ENCODE assay signal across 11 cellular contexts in genomic region chr2:181738074-181738473, GRCh38. TPM values are rescaled to one million over a fixed set of nuclear protein-coding genes. Genes with fewer than 3 reads are reported as not detected.
DNase-seq lines count a peak whose midpoint lies in the region; ATAC-seq and TF ChIP-seq lines count a peak whose summit lies in the region.
"Had no signal": no experiment of that assay in that cellular context is flagged by ENCODE, and none has a peak within 500 bp of the region (broad histone marks: within the 10 kb centered on the region; RNA-seq: fewer than 3 reads in every experiment).

No MANE protein-coding gene starts in this region.

- no peak overlapping the region for H3K4me3 ChIP-seq in AG09309 (ENCODE audit: control insufficient read depth, low read depth, low read length)
- no peak overlapping the region for H3K4me3 ChIP-seq in GM23248
- no peak overlapping the region for H3K4me3 ChIP-seq in OCI-LY1 (ENCODE audit: low read depth, low read length, poor library complexity, severe bottlenecking)
- no peak overlapping the region for H3K4me3 ChIP-seq in fibroblast of lung (replicated peaks in 1 of 4; ENCODE audit: control extremely low read depth in 1 of 4, insufficient read depth in 1 of 4, low read depth in 3 of 4, low read length in 4 of 4)
- H3K4me3 ChIP-seq in lower lobe of right lung = no peak overlapping the region
- H3K4me3 ChIP-seq in heart right ventricle = no peak overlapping the region

- no peaks in the 10 kb centered on the region for H3F3A ChIP-seq in GM23248 (ENCODE audit: insufficient read depth)
- H3F3A ChIP-seq in OCI-LY1 (ENCODE audit: insufficient read depth, low read length) = no peaks in the 10 kb centered on the region

- H3K27me3 ChIP-seq in GM23248 (replicated peaks; ENCODE audit: insufficient read depth) (no peaks in the 10 kb centered on the region), OCI-LY1 (ENCODE audit: insufficient read depth, low read length) (no peaks in the 10 kb centered on the region), fibroblast of lung (ENCODE audit: control insufficient read depth, insufficient read depth, low read length) (no peaks in the 10 kb centered on the region), lower lobe of right lung (ENCODE audit: low read depth) (no peaks in the 10 kb centered on the region), heart right ventricle (no peaks in the 10 kb centered on the region)

- DNase-seq in AG09309 (ENCODE audit: low read depth) (no peak), GM23248 (peak; percentile 20), fibroblast of lung (ENCODE audit: low read depth in 2 of 2) (no peak), lower lobe of right lung (no peak), substantia nigra (lab: John Stamatoyannopoulos, UW) (no peak), heart right ventricle (no peak), COR-L47 (lab: John Stamatoyannopoulos, UW) (no peak)
- DNase-seq: activated naive CD4-positive, alpha-beta T cell; Caco-2; NCI-H2081 treated with DMSO at 0.1 percent for 48 hours had no signal

- H3K9ac ChIP-seq in GM23248 = no peak overlapping the region
- H3K9ac ChIP-seq in OCI-LY1 (ENCODE audit: low read length) = no peak overlapping the region
- H3K9ac ChIP-seq in fibroblast of lung (ENCODE audit: insufficient read depth, low read length) = no peak overlapping the region

- H3K4me1 ChIP-seq in GM23248 (ENCODE audit: insufficient read depth) (peaks cover 9% of the 10 kb centered on the region), OCI-LY1 (ENCODE audit: insufficient read depth, low read length, severe bottlenecking) (no peaks in the 10 kb centered on the region), fibroblast of lung (ENCODE audit: control insufficient read depth, extremely low read depth, insufficient read depth, low read length) (peaks cover 4% of the 10 kb centered on the region), lower lobe of right lung (peaks cover 2% of the 10 kb centered on the region), heart right ventricle (peaks cover 0 to 9% (median 0%) of the 10 kb centered on the region in 9 donors)
- H3K4me1 ChIP-seq: Caco-2 had no signal

- H3K79me2 ChIP-seq in GM23248 (ENCODE audit: insufficient read depth) (no peaks in the 10 kb centered on the region), OCI-LY1 (ENCODE audit: insufficient read depth, low read length) (no peaks in the 10 kb centered on the region), fibroblast of lung (ENCODE audit: control insufficient read depth, insufficient read depth, low read length) (no peaks in the 10 kb centered on the region)

- no peaks in the 10 kb centered on the region for H3K36me3 ChIP-seq in GM23248 (ENCODE audit: low read depth)
- no peaks in the 10 kb centered on the region for H3K36me3 ChIP-seq in OCI-LY1 (ENCODE audit: insufficient read depth, low read length)
- no peaks in the 10 kb centered on the region for H3K36me3 ChIP-seq in fibroblast of lung (ENCODE audit: control insufficient read depth, insufficient read depth, low read length)
- no peaks in the 10 kb centered on the region for H3K36me3 ChIP-seq in lower lobe of right lung
- H3K36me3 ChIP-seq in heart right ventricle = no peaks in the 10 kb centered on the region

- H4K20me1 ChIP-seq in GM23248 (ENCODE audit: insufficient read depth) = no peaks in the 10 kb centered on the region
- H4K20me1 ChIP-seq in OCI-LY1 (ENCODE audit: insufficient read depth, low read length) = no peaks in the 10 kb centered on the region
- H4K20me1 ChIP-seq in fibroblast of lung (ENCODE audit: control insufficient read depth, extremely low read depth, insufficient read depth, low read length) = no peaks in the 10 kb centered on the region

- H3K9me2 ChIP-seq in GM23248 (ENCODE audit: insufficient read depth) (no peaks in the 10 kb centered on the region), OCI-LY1 (ENCODE audit: low read depth, low read length) (no peaks in the 10 kb centered on the region)

- in situ Hi-C loops in GM23248 (cut with MboI) = no loop called here

- 1 to 9% methylated on average over 2 of the region's 2 CpGs for WGBS in GM23248 (ENCODE audit: low coverage in 1 of 2, low lambda C conversion rate in 2 of 2, missing lambda C conversion rate in 2 of 2), 2 experiments
- 25 to 41% methylated on average over 2 of the region's 2 CpGs for WGBS in heart right ventricle, 2 donors

- intact Hi-C loops in lower lobe of right lung (cut with DNase I) (no loop called here), heart right ventricle (cut with DNase I) (no loop called here)

- H3K9me3 ChIP-seq in GM23248 (ENCODE audit: low read depth) (no peaks in the 10 kb centered on the region), OCI-LY1 (ENCODE audit: low read length) (no peaks in the 10 kb centered on the region), fibroblast of lung (ENCODE audit: control insufficient read depth, insufficient read depth, low read depth, low read length) (no peaks in the 10 kb centered on the region), lower lobe of right lung (no peaks in the 10 kb centered on the region), heart right ventricle (peaks cover 0 to 8% (median 0%) of the 10 kb centered on the region in 11 donors)
- H3K9me3 ChIP-seq: Caco-2 had no signal

- H3K27ac ChIP-seq in GM23248 (no peak overlapping the region), OCI-LY1 (ENCODE audit: low read depth, low read length, poor library complexity, severe bottlenecking) (no peak overlapping the region), fibroblast of lung (ENCODE audit: insufficient read depth, low read length) (no peak overlapping the region), lower lobe of right lung (no peak overlapping the region), substantia nigra (ENCODE audit: low read depth, low read length, poor library complexity, severe bottlenecking) (no peak overlapping the region), heart right ventricle (no peak overlapping the region)

- no peak for ATAC-seq in lower lobe of right lung
- no peak for ATAC-seq in heart right ventricle

- TF ChIP-seq CTCF in AG09309 (IDR thresholded peaks at IDR 0.05; ENCODE audit: control insufficient read depth, insufficient read depth, low read depth, low read length, missing control alignments) = peak; percentile 30
- peak; percentile 19; the same call in 1 of the 2 replicates for TF ChIP-seq CTCF in OCI-LY1 (IDR thresholded peaks at IDR 0.05; ENCODE audit: low read length)
- peak; percentile 20 to 22 for TF ChIP-seq CTCF in fibroblast of lung (conservative IDR thresholded peaks at IDR 0.05 in 1 of 2, IDR thresholded peaks at IDR 0.05 in 1 of 2; ENCODE audit: low read depth in 1 of 2, low read length in 2 of 2)
- no peak for TF ChIP-seq CTCF in lower lobe of right lung (IDR thresholded peaks at IDR 0.05)
- TF ChIP-seq CTCF in heart right ventricle (IDR thresholded peaks at IDR 0.05) = no peak

- H3K4me2 ChIP-seq in GM23248 (ENCODE audit: unreplicated experiment) = no peak overlapping the region
- no peak overlapping the region for H3K4me2 ChIP-seq in OCI-LY1 (ENCODE audit: low read length)
- H3K4me2 ChIP-seq in fibroblast of lung (ENCODE audit: extremely low read depth, insufficient read depth, low read length) = no peak overlapping the region

- H2AFZ ChIP-seq in GM23248 (no peak overlapping the region), OCI-LY1 (ENCODE audit: low read length) (no peak overlapping the region), fibroblast of lung (ENCODE audit: low read length) (no peak overlapping the region)

RNA-seq across cellular contexts. Expression of gene NEUROD1, which starts 57.8 kb away (rescaled TPM):
- total RNA-seq in GM23248 (2014; rRNA removed; shearing (Covaris generic)) = not detected in 2 replicates
- polyA plus RNA-seq in GM23248 (2016; fragmentation: Nextera tagmentation; extraction: Ambion mirVana) (not detected in 2 replicates), fibroblast of lung (not detected in 2 replicates), heart right ventricle (not detected)
- total RNA-seq in fibroblast of lung (not detected in 2 replicates), lower lobe of right lung (not detected), heart right ventricle (not detected)
- not detected in 2 replicates for polyA plus RNA-seq in fibroblast of lung (2012)
- polyA minus RNA-seq in fibroblast of lung (ENCODE audit: low replicate concordance) = not detected in 2 replicates
- total RNA-seq: Caco-2 had no signal

Comparison
In these comparisons a context has a peak if more than half of its experiments do, and no peak if none do; other contexts are left out.
1. CTCF ChIP-seq: peak in AG09309 (single experiment), OCI-LY1 (single experiment) and fibroblast of lung (2 of 2); none in lower lobe of right lung (single experiment) and heart right ventricle (0 of 9).